ENCODE assay signal across 8 cellular contexts in the genomic region with DNA sequence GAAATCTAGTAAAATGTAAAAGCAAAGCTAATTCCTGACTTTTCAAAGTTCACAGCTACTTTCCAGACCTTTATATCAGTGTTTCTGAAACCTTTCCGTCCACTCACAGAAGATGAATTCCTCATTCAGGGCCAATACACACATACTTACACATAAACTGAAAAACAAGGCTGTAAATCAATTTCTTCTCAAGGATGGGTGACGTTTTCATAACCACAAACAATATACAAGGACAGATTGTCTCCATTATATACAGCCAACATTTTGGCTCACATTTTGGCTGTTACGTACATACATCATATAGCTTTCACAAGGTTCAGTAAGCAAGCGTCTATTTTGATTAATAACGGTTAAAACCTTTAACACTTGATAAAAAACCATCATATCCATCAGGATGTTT. TPM values are rescaled to one million over a fixed set of nuclear protein-coding genes. Genes with fewer than 3 reads are reported as not detected.
DNase-seq lines count a peak whose midpoint lies in the region; ATAC-seq, FAIRE-seq and TF ChIP-seq lines count a peak whose summit lies in the region.

No MANE protein-coding gene starts in this region.

- H3K4me1 ChIP-seq in right cardiac atrium (ENCODE audit: control insufficient read depth, insufficient read depth, low read length) (no peaks in the 10 kb centered on the region), right atrium auricular region (peaks cover 0 to 25% of the 10 kb centered on the region in 2 donors), adipocyte (ENCODE audit: control insufficient read depth, insufficient read depth, low read length) (peaks cover 15% of the 10 kb centered on the region), liver (ENCODE audit: control insufficient read depth in 4 of 4, insufficient read depth in 4 of 4, low read length in 3 of 4) (peaks cover 0 to 11% (median 4%) of the 10 kb centered on the region in 4 donors), urinary bladder (ENCODE audit: insufficient read depth) (no peaks in the 10 kb centered on the region)

- WGBS in right cardiac atrium = 35% methylated on average over 5 of the region's 5 CpGs
- 41% methylated on average over 5 of the region's 5 CpGs for WGBS in liver
- WGBS in urinary bladder = 31% methylated on average over 5 of the region's 5 CpGs

- H3K27ac ChIP-seq in right cardiac atrium (ENCODE audit: low read length) (no peak overlapping the region), right atrium auricular region (peak overlapping the region in 1 of 2 donors; percentile 95), liver (ENCODE audit: low read depth in 1 of 2, low read length in 2 of 2) (no peak overlapping the region), urinary bladder (ENCODE audit: low read depth) (no peak overlapping the region)

- TF ChIP-seq RAD21 in liver (IDR thresholded peaks at IDR 0.05) = no peak

- H3K27me3 ChIP-seq in right cardiac atrium (ENCODE audit: control insufficient read depth, insufficient read depth) (no peaks in the 10 kb centered on the region), right atrium auricular region (no peaks in the 10 kb centered on the region), adipocyte (replicated peaks; ENCODE audit: control insufficient read depth, insufficient read depth, low read length) (no peaks in the 10 kb centered on the region), liver (ENCODE audit: control insufficient read depth in 4 of 4, insufficient read depth in 4 of 4, low read length in 3 of 4) (no peaks in the 10 kb centered on the region)

- ATAC-seq in right cardiac atrium (no peak), HG03354 (IDR thresholded peaks at IDR 0.05; ENCODE audit: poor library complexity, severe bottlenecking, unreplicated experiment) (no peak)

- no peak for DNase-seq in right cardiac atrium
- DNase-seq in right atrium auricular region (ENCODE audit: low spot score) = no peak
- peak; percentile 41 for DNase-seq in adipocyte (ENCODE audit: low read depth)
- no peak for DNase-seq in HUDEP-2 (lab: John Stamatoyannopoulos, UW; ENCODE audit: unreplicated experiment in 76 of 76)
- DNase-seq in HTR-8/SVneo (ENCODE audit: insufficient read length, low spot score) = no peak

- H3K36me3 ChIP-seq in right atrium auricular region = no peaks in the 10 kb centered on the region
- H3K36me3 ChIP-seq in adipocyte (ENCODE audit: control insufficient read depth, insufficient read depth, low read length, severe bottlenecking) = no peaks in the 10 kb centered on the region
- no peaks in the 10 kb centered on the region for H3K36me3 ChIP-seq in liver (ENCODE audit: control insufficient read depth in 4 of 4, insufficient read depth in 3 of 4, low read depth in 1 of 4, low read length in 3 of 4)
- H3K36me3 ChIP-seq in urinary bladder (ENCODE audit: insufficient read depth) = no peaks in the 10 kb centered on the region

- no peak for TF ChIP-seq CTCF in right atrium auricular region (IDR thresholded peaks at IDR 0.05)
- no peak for TF ChIP-seq CTCF in liver (IDR thresholded peaks at IDR 0.05; ENCODE audit: low read depth, low read length, missing input control)

- H3K9me3 ChIP-seq in right cardiac atrium (ENCODE audit: control insufficient read depth, low read length) = no peaks in the 10 kb centered on the region
- no peaks in the 10 kb centered on the region for H3K9me3 ChIP-seq in right atrium auricular region
- H3K9me3 ChIP-seq in adipocyte (ENCODE audit: control insufficient read depth, low read length) = no peaks in the 10 kb centered on the region
- H3K9me3 ChIP-seq in liver (ENCODE audit: control insufficient read depth in 4 of 4, low read length in 3 of 4) = no peaks in the 10 kb centered on the region

- intact Hi-C loops in right cardiac atrium (cut with DNase I) = loop anchor here in 1 of 4 donors (10.0 kb wide), 1 partner anchor 59 kb away; a partner anchor contains a TSS

- FAIRE-seq in HTR-8/SVneo (lab: Jason Lieb, UNC) = no peak

- H3K4me3 ChIP-seq in right cardiac atrium (ENCODE audit: low read length) (peak overlapping the region; percentile 89), right atrium auricular region (no peak overlapping the region), adipocyte (ENCODE audit: low read length) (peak overlapping the region; percentile 97), liver (ENCODE audit: low read depth in 1 of 3, low read length in 3 of 3) (peak overlapping the region; percentile 78 to 98 (median 90)), urinary bladder (ENCODE audit: low read depth, low read length) (peak overlapping the region; percentile 89)

- H3K9ac ChIP-seq in adipocyte (ENCODE audit: low read length) (peak overlapping the region; percentile 95), liver (ENCODE audit: low read depth in 1 of 2, low read length in 2 of 2) (no peak overlapping the region)

TF ChIP-seq in liver, 16 proteins besides CTCF, POLR2A, EP300 and RAD21:
- TF ChIP-seq EGR1 (IDR thresholded peaks at IDR 0.05; ENCODE audit: low read depth in 2 of 2) (no peak), NR2F2 (IDR thresholded peaks at IDR 0.05) (no peak), FOXA2 (IDR thresholded peaks at IDR 0.05) (no peak), TAF1 (conservative IDR thresholded peaks at IDR 0.05) (no peak), GABPA (IDR thresholded peaks at IDR 0.05 in 1 of 2, conservative IDR thresholded peaks at IDR 0.05 in 1 of 2) (no peak), HNF4G (IDR thresholded peaks at IDR 0.05) (no peak), RXRA (IDR thresholded peaks at IDR 0.05) (no peak), JUND (IDR thresholded peaks at IDR 0.05) (no peak)
- TF ChIP-seq, protein P1, sequence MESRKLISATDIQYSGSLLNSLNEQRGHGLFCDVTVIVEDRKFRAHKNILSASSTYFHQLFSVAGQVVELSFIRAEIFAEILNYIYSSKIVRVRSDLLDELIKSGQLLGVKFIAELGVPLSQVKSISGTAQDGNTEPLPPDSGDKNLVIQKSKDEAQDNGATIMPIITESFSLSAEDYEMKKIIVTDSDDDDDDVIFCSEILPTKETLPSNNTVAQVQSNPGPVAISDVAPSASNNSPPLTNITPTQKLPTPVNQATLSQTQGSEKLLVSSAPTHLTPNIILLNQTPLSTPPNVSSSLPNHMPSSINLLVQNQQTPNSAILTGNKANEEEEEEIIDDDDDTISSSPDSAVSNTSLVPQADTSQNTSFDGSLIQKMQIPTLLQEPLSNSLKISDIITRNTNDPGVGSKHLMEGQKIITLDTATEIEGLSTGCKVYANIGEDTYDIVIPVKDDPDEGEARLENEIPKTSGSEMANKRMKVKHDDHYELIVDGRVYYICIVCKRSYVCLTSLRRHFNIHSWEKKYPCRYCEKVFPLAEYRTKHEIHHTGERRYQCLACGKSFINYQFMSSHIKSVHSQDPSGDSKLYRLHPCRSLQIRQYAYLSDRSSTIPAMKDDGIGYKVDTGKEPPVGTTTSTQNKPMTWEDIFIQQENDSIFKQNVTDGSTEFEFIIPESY (IDR thresholded peaks at IDR 0.05) = no peak
- TF ChIP-seq, protein P2, sequence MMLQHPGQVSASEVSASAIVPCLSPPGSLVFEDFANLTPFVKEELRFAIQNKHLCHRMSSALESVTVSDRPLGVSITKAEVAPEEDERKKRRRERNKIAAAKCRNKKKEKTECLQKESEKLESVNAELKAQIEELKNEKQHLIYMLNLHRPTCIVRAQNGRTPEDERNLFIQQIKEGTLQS (IDR thresholded peaks at IDR 0.05) = no peak
TF ChIP-seq in liver: peak in this region for 0.

RNA-seq across cellular contexts. Expression of a gene that starts 1.4 kb away (rescaled TPM):
- total RNA-seq in right cardiac atrium = 10 to 100 TPM; 45.1 to 51.0 (median 46.9) TPM
- polyA plus RNA-seq in right cardiac atrium = 23.7 TPM
- total RNA-seq in right atrium auricular region = 10 to 100 TPM; 34.2 to 51.7 TPM
- total RNA-seq in liver = 10 to 100 TPM; 20.5 to 29.5 TPM
- 10 to 100 TPM; 11.8 to 12.7 TPM for polyA plus RNA-seq in liver
- 73.0 TPM for total RNA-seq in urinary bladder
- polyA plus RNA-seq in urinary bladder = 41.5 TPM

Comparison
In these comparisons a context has a peak if more than half of its experiments do, and no peak if none do; other contexts are left out.
1. H3K4me3 ChIP-seq: peak in right cardiac atrium (single experiment), adipocyte (single experiment), liver (3 of 3) and urinary bladder (single experiment); none in right atrium auricular region (0 of 2).